In the genomic region with DNA sequence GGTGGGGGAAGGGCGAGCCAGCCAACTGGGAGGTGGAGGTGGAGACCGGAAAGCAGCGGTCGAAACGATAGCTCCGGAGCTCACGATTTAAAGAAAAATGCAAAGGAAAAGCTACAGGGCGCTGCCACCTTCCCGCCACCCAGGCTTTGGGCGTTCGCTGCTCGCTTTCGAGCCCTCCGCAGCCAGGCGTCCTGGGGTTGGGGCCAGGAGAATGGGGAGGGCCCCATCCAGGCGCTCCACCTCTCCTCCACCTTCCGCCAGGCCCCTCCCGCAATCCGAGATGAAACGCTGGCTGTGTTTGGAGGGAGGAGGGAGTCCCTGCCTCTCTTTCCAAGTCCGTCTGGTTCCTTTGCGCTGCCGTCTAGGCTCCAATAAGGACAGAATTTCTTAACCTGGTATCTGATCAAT, we compare ENCODE assay signal across 1 cellular context.
TF ChIP-seq lines count a peak whose summit lies in the region.

No MANE protein-coding gene starts in this region.

TF ChIP-seq in K562, 482 proteins besides CTCF, POLR2A, EP300 and RAD21 (continued from another document):
- TF ChIP-seq, protein P1, sequence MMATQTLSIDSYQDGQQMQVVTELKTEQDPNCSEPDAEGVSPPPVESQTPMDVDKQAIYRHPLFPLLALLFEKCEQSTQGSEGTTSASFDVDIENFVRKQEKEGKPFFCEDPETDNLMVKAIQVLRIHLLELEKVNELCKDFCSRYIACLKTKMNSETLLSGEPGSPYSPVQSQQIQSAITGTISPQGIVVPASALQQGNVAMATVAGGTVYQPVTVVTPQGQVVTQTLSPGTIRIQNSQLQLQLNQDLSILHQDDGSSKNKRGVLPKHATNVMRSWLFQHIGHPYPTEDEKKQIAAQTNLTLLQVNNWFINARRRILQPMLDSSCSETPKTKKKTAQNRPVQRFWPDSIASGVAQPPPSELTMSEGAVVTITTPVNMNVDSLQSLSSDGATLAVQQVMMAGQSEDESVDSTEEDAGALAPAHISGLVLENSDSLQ (IDR thresholded peaks at IDR 0.05) = no peak
- TF ChIP-seq, protein P2, sequence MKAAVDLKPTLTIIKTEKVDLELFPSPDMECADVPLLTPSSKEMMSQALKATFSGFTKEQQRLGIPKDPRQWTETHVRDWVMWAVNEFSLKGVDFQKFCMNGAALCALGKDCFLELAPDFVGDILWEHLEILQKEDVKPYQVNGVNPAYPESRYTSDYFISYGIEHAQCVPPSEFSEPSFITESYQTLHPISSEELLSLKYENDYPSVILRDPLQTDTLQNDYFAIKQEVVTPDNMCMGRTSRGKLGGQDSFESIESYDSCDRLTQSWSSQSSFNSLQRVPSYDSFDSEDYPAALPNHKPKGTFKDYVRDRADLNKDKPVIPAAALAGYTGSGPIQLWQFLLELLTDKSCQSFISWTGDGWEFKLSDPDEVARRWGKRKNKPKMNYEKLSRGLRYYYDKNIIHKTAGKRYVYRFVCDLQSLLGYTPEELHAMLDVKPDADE (conservative IDR thresholded peaks at IDR 0.05; ENCODE audit: control insufficient read depth, low read depth, low read length) = no peak
- TF ChIP-seq NFIC (IDR thresholded peaks at IDR 0.05) = peak; percentile 65
- no peak for TF ChIP-seq GABPB2 (CRISPR knock-in tag; conservative IDR thresholded peaks at IDR 0.05)
- TF ChIP-seq, protein P3, sequence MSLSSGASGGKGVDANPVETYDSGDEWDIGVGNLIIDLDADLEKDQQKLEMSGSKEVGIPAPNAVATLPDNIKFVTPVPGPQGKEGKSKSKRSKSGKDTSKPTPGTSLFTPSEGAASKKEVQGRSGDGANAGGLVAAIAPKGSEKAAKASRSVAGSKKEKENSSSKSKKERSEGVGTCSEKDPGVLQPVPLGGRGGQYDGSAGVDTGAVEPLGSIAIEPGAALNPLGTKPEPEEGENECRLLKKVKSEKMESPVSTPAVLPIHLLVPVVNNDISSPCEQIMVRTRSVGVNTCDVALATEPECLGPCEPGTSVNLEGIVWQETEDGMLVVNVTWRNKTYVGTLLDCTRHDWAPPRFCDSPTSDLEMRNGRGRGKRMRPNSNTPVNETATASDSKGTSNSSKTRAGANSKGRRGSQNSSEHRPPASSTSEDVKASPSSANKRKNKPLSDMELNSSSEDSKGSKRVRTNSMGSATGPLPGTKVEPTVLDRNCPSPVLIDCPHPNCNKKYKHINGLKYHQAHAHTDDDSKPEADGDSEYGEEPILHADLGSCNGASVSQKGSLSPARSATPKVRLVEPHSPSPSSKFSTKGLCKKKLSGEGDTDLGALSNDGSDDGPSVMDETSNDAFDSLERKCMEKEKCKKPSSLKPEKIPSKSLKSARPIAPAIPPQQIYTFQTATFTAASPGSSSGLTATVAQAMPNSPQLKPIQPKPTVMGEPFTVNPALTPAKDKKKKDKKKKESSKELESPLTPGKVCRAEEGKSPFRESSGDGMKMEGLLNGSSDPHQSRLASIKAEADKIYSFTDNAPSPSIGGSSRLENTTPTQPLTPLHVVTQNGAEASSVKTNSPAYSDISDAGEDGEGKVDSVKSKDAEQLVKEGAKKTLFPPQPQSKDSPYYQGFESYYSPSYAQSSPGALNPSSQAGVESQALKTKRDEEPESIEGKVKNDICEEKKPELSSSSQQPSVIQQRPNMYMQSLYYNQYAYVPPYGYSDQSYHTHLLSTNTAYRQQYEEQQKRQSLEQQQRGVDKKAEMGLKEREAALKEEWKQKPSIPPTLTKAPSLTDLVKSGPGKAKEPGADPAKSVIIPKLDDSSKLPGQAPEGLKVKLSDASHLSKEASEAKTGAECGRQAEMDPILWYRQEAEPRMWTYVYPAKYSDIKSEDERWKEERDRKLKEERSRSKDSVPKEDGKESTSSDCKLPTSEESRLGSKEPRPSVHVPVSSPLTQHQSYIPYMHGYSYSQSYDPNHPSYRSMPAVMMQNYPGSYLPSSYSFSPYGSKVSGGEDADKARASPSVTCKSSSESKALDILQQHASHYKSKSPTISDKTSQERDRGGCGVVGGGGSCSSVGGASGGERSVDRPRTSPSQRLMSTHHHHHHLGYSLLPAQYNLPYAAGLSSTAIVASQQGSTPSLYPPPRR (CRISPR knock-in tag; IDR thresholded peaks at IDR 0.05; ENCODE audit: borderline replicate concordance) = no peak
- TF ChIP-seq ZC3H11A (IDR thresholded peaks at IDR 0.05; ENCODE audit: low read depth, low read length) = no peak
- TF ChIP-seq CCNT2 (IDR thresholded peaks at IDR 0.05; ENCODE audit: borderline replicate concordance, extremely low read depth, insufficient read length, low read depth, low read length) = peak; percentile 6
- no peak for TF ChIP-seq ZBTB8A (IDR thresholded peaks at IDR 0.05; ENCODE audit: partially characterized antibody)
- TF ChIP-seq POLR2AphosphoS5 (IDR thresholded peaks at IDR 0.05; ENCODE audit: control insufficient read depth, insufficient read depth, low read depth, low read length) = no peak
- TF ChIP-seq, protein P4, sequence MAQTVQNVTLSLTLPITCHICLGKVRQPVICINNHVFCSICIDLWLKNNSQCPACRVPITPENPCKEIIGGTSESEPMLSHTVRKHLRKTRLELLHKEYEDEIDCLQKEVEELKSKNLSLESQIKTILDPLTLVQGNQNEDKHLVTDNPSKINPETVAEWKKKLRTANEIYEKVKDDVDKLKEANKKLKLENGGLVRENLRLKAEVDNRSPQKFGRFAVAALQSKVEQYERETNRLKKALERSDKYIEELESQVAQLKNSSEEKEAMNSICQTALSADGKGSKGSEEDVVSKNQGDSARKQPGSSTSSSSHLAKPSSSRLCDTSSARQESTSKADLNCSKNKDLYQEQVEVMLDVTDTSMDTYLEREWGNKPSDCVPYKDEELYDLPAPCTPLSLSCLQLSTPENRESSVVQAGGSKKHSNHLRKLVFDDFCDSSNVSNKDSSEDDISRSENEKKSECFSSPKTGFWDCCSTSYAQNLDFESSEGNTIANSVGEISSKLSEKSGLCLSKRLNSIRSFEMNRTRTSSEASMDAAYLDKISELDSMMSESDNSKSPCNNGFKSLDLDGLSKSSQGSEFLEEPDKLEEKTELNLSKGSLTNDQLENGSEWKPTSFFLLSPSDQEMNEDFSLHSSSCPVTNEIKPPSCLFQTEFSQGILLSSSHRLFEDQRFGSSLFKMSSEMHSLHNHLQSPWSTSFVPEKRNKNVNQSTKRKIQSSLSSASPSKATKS (CRISPR knock-in tag; IDR thresholded peaks at IDR 0.05) = no peak
- no peak for TF ChIP-seq LEF1 (IDR thresholded peaks at IDR 0.05)
- TF ChIP-seq YY1 (IDR thresholded peaks at IDR 0.05; ENCODE audit: borderline replicate concordance in 1 of 3, control insufficient read depth in 1 of 3, extremely low read depth in 1 of 3, insufficient read depth in 3 of 3, insufficient read length in 1 of 3, insufficient replicate concordance in 2 of 3, low read depth in 1 of 3, low read length in 2 of 3) = no peak
- TF ChIP-seq POLR3A (IDR thresholded peaks at IDR 0.05; ENCODE audit: borderline replicate concordance, extremely low read depth, insufficient read depth, insufficient read length) = no peak
- TF ChIP-seq HNRNPL (IDR thresholded peaks at IDR 0.05; ENCODE audit: low read depth, low read length) = 0 out of 2 replicates have a peak, but pooled peaks have one; percentile 46
- TF ChIP-seq, protein P5, sequence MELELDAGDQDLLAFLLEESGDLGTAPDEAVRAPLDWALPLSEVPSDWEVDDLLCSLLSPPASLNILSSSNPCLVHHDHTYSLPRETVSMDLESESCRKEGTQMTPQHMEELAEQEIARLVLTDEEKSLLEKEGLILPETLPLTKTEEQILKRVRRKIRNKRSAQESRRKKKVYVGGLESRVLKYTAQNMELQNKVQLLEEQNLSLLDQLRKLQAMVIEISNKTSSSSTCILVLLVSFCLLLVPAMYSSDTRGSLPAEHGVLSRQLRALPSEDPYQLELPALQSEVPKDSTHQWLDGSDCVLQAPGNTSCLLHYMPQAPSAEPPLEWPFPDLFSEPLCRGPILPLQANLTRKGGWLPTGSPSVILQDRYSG (tag; conservative IDR thresholded peaks at IDR 0.05; ENCODE audit: low read depth) = no peak
- TF ChIP-seq ZNF174 (CRISPR knock-in tag; IDR thresholded peaks at IDR 0.05) = no peak
- TF ChIP-seq KLF1 (tag; IDR thresholded peaks at IDR 0.05) = no peak
- TF ChIP-seq, protein P6, sequence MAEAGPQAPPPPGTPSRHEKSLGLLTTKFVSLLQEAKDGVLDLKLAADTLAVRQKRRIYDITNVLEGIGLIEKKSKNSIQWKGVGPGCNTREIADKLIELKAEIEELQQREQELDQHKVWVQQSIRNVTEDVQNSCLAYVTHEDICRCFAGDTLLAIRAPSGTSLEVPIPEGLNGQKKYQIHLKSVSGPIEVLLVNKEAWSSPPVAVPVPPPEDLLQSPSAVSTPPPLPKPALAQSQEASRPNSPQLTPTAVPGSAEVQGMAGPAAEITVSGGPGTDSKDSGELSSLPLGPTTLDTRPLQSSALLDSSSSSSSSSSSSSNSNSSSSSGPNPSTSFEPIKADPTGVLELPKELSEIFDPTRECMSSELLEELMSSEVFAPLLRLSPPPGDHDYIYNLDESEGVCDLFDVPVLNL (CRISPR knock-in tag; IDR thresholded peaks at IDR 0.05; ENCODE audit: low read depth) = no peak
- no peak for TF ChIP-seq ZNF830 (CRISPR knock-in tag; IDR thresholded peaks at IDR 0.05)
- no peak for TF ChIP-seq ZNF76 (CRISPR knock-in tag; IDR thresholded peaks at IDR 0.05; ENCODE audit: borderline replicate concordance)
- no peak for TF ChIP-seq NFXL1 (CRISPR knock-in tag; IDR thresholded peaks at IDR 0.05)
- no peak for TF ChIP-seq BACH1 (tag; IDR thresholded peaks at IDR 0.05)
- TF ChIP-seq ILK (tag; IDR thresholded peaks at IDR 0.05; ENCODE audit: borderline replicate concordance, low read depth) = no peak
- no peak for TF ChIP-seq XRCC4 (IDR thresholded peaks at IDR 0.05; ENCODE audit: extremely low read depth, insufficient read depth, insufficient read length)
- no peak for TF ChIP-seq ZC3H8 (IDR thresholded peaks at IDR 0.05)
- TF ChIP-seq FUS (optimal IDR thresholded peaks at IDR 0.05; ENCODE audit: low read depth, low read length) = no peak
- TF ChIP-seq RBM17 (IDR thresholded peaks at IDR 0.05; ENCODE audit: borderline replicate concordance, low read depth, low read length) = no peak
- TF ChIP-seq, protein P7, sequence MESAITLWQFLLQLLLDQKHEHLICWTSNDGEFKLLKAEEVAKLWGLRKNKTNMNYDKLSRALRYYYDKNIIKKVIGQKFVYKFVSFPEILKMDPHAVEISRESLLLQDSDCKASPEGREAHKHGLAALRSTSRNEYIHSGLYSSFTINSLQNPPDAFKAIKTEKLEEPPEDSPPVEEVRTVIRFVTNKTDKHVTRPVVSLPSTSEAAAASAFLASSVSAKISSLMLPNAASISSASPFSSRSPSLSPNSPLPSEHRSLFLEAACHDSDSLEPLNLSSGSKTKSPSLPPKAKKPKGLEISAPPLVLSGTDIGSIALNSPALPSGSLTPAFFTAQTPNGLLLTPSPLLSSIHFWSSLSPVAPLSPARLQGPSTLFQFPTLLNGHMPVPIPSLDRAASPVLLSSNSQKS (CRISPR knock-in tag; IDR thresholded peaks at IDR 0.05) = no peak
- TF ChIP-seq, protein P8, sequence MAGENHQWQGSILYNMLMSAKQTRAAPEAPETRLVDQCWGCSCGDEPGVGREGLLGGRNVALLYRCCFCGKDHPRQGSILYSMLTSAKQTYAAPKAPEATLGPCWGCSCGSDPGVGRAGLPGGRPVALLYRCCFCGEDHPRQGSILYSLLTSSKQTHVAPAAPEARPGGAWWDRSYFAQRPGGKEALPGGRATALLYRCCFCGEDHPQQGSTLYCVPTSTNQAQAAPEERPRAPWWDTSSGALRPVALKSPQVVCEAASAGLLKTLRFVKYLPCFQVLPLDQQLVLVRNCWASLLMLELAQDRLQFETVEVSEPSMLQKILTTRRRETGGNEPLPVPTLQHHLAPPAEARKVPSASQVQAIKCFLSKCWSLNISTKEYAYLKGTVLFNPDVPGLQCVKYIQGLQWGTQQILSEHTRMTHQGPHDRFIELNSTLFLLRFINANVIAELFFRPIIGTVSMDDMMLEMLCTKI (IDR thresholded peaks at IDR 0.05; ENCODE audit: partially characterized antibody) = no peak
- no peak for TF ChIP-seq C11orf30 (IDR thresholded peaks at IDR 0.05; ENCODE audit: low read depth)
- TF ChIP-seq POLR2G (IDR thresholded peaks at IDR 0.05; ENCODE audit: low read depth, low read length) = no peak
- no peak for TF ChIP-seq ZFX (CRISPR knock-in tag; IDR thresholded peaks at IDR 0.05)
- no peak for TF ChIP-seq STAT5B (CRISPR knock-in tag; IDR thresholded peaks at IDR 0.05)
- TF ChIP-seq RNF2 (IDR thresholded peaks at IDR 0.05) = no peak
- no peak for TF ChIP-seq JUND (IDR thresholded peaks at IDR 0.05; ENCODE audit: borderline replicate concordance, low read depth, low read length)
- TF ChIP-seq JUND (tag; IDR thresholded peaks at IDR 0.05; ENCODE audit: borderline replicate concordance, low read depth, low read length) = no peak
- TF ChIP-seq KLF10 (CRISPR knock-in tag; IDR thresholded peaks at IDR 0.05) = no peak
- TF ChIP-seq ELF4 (CRISPR knock-in tag; IDR thresholded peaks at IDR 0.05) = no peak
- TF ChIP-seq TAF7 (tag; IDR thresholded peaks at IDR 0.05) = no peak
- no peak for TF ChIP-seq DDX20 (tag; IDR thresholded peaks at IDR 0.05; ENCODE audit: low read depth)
- TF ChIP-seq, protein P9, sequence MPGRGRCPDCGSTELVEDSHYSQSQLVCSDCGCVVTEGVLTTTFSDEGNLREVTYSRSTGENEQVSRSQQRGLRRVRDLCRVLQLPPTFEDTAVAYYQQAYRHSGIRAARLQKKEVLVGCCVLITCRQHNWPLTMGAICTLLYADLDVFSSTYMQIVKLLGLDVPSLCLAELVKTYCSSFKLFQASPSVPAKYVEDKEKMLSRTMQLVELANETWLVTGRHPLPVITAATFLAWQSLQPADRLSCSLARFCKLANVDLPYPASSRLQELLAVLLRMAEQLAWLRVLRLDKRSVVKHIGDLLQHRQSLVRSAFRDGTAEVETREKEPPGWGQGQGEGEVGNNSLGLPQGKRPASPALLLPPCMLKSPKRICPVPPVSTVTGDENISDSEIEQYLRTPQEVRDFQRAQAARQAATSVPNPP (IDR thresholded peaks at IDR 0.05; ENCODE audit: borderline replicate concordance, insufficient read depth, insufficient read length) = no peak
- TF ChIP-seq ZNF57 (CRISPR knock-in tag; IDR thresholded peaks at IDR 0.05) = no peak
- TF ChIP-seq ZZZ3 (IDR thresholded peaks at IDR 0.05) = no peak
